1 cellular context compared by ENCODE assay signal in genomic region chr10:5219262-5219661, GRCh38.
TF ChIP-seq lines count a peak whose summit lies in the region.

No MANE protein-coding gene starts in this region.

TF ChIP-seq in HepG2, 621 proteins besides CTCF, POLR2A, EP300 and RAD21 (continued from another document):
- TF ChIP-seq HMG20A (CRISPR knock-in tag; IDR thresholded peaks at IDR 0.05; ENCODE audit: borderline replicate concordance) (peak; percentile 65; the same call in 1 of the 2 replicates), PAXIP1 (CRISPR knock-in tag; conservative IDR thresholded peaks at IDR 0.05) (peak; percentile 25; the same call in 1 of the 2 replicates), ATM (IDR thresholded peaks at IDR 0.05; ENCODE audit: borderline replicate concordance) (no peak)
